ENCODE assay signal across 21 cellular contexts in genomic region chr11:113725411-113725810, GRCh38. TPM values are rescaled to one million over a fixed set of nuclear protein-coding genes. Genes with fewer than 3 reads are reported as not detected.
"Had no signal": no experiment of that assay in that cellular context is flagged by ENCODE, and none has a peak within 500 bp of the region (broad histone marks: within the 10 kb centered on the region; RNA-seq: fewer than 3 reads in every experiment).

No MANE protein-coding gene starts in this region.

- DNase-seq: activated CD4-positive, alpha-beta T cell treated with anti-CD3 and anti-CD28 coated beads, Interleukin-2, amount 50 U/mL, for 1 hour; activated naive CD8-positive, alpha-beta T cell treated with anti-CD3 and anti-CD28 coated beads for 36 hours; brain microvascular endothelial cell; cerebellar nuclear complex; dermis blood vessel endothelial cell; heart right ventricle; left colon; nephron progenitor cell; sigmoid colon; spleen; stimulated activated naive CD8-positive, alpha-beta T cell treated with anti-CD3 and anti-CD28 coated beads, Interleukin-15, amount 100 ng/mL, for 72 hours; testis; upper lobe of left lung had no signal

- H3K4me3 ChIP-seq: gastroesophageal sphincter, heart right ventricle, lung, sigmoid colon, spleen, testis, upper lobe of left lung had no signal

- H3K36me3 ChIP-seq: brain microvascular endothelial cell, sigmoid colon, upper lobe of left lung had no signal

- ATAC-seq: gastroesophageal sphincter; heart right ventricle; stimulated activated naive CD8-positive, alpha-beta T cell treated with anti-CD3 and anti-CD28 coated beads, Interleukin-15, amount 100 ng/mL, for 72 hours had no signal

- H3K4me1 ChIP-seq: spleen, upper lobe of left lung had no signal

- H3K9me3 ChIP-seq: gastroesophageal sphincter, heart right ventricle, sigmoid colon, testis, upper lobe of left lung had no signal

- H3K27me3 ChIP-seq: brain microvascular endothelial cell, gastroesophageal sphincter, heart right ventricle, sigmoid colon, spleen, testis, upper lobe of left lung had no signal

- H3K27ac ChIP-seq: brain microvascular endothelial cell, epithelial cell of prostate, gastroesophageal sphincter, heart right ventricle, sigmoid colon, spleen, testis, upper lobe of left lung had no signal

RNA-seq across cellular contexts. Expression of gene CLDN25, which starts 54.2 kb away (rescaled TPM):
- total RNA-seq: activated CD8-positive, alpha-beta memory T cell treated with anti-CD3 and anti-CD28 coated beads for 36 hours; activated naive CD8-positive, alpha-beta T cell treated with anti-CD3 and anti-CD28 coated beads for 36 hours; activated T-helper 1 cell treated with anti-CD3 and anti-CD28 coated beads, Interleukin-12 subunit alpha, Interleukin-12 subunit beta, Interleukin-2, Interleukin-4 antibody, amounts not matched to agents 30 ng/mL and 10 ng/mL and 1 ng/mL, durations not matched to agents 14 hours and 24 hours and 36 hours; dermis blood vessel endothelial cell; gastroesophageal sphincter; heart right ventricle; left colon; lung; mesothelial cell of epicardium; omental fat pad; pulmonary artery endothelial cell; sigmoid colon; spleen; testis; upper lobe of left lung had no signal
- polyA plus RNA-seq: heart right ventricle, lung, sigmoid colon, spleen had no signal
